ENCODE assay signal across 1 cellular context in genomic region chr22:29003975-29004646, GRCh38.
TF ChIP-seq lines count a peak whose summit lies in the region.

No MANE protein-coding gene starts in this region.

TF ChIP-seq in HCT116, 20 proteins besides CTCF, POLR2A, EP300 and RAD21 (continued from another document):
- TF ChIP-seq REST (IDR thresholded peaks at IDR 0.05; ENCODE audit: low read depth) = no peak
- no peak for TF ChIP-seq ATF3 (IDR thresholded peaks at IDR 0.05)
- no peak for TF ChIP-seq ZFX (IDR thresholded peaks at IDR 0.05)
- no peak for TF ChIP-seq ELF1 (IDR thresholded peaks at IDR 0.05; ENCODE audit: borderline replicate concordance, low read depth)
- no peak for TF ChIP-seq EGR1 (IDR thresholded peaks at IDR 0.05; ENCODE audit: low read depth)
